Comparison of ENCODE assay signal across 8 cellular contexts in genomic region chr3:48429416-48430358, GRCh38. TPM values are rescaled to one million over a fixed set of nuclear protein-coding genes. Genes with fewer than 3 reads are reported as not detected.
DNase-seq lines count a peak whose midpoint lies in the region; ATAC-seq, FAIRE-seq and TF ChIP-seq lines count a peak whose summit lies in the region.

A gene with protein sequence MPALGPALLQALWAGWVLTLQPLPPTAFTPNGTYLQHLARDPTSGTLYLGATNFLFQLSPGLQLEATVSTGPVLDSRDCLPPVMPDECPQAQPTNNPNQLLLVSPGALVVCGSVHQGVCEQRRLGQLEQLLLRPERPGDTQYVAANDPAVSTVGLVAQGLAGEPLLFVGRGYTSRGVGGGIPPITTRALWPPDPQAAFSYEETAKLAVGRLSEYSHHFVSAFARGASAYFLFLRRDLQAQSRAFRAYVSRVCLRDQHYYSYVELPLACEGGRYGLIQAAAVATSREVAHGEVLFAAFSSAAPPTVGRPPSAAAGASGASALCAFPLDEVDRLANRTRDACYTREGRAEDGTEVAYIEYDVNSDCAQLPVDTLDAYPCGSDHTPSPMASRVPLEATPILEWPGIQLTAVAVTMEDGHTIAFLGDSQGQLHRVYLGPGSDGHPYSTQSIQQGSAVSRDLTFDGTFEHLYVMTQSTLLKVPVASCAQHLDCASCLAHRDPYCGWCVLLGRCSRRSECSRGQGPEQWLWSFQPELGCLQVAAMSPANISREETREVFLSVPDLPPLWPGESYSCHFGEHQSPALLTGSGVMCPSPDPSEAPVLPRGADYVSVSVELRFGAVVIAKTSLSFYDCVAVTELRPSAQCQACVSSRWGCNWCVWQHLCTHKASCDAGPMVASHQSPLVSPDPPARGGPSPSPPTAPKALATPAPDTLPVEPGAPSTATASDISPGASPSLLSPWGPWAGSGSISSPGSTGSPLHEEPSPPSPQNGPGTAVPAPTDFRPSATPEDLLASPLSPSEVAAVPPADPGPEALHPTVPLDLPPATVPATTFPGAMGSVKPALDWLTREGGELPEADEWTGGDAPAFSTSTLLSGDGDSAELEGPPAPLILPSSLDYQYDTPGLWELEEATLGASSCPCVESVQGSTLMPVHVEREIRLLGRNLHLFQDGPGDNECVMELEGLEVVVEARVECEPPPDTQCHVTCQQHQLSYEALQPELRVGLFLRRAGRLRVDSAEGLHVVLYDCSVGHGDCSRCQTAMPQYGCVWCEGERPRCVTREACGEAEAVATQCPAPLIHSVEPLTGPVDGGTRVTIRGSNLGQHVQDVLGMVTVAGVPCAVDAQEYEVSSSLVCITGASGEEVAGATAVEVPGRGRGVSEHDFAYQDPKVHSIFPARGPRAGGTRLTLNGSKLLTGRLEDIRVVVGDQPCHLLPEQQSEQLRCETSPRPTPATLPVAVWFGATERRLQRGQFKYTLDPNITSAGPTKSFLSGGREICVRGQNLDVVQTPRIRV (N-terminal part only) (minus strand): TSS chr3:48430086. CDS start chr3:48424611, 5,475 bp downstream.

- DNase-seq in GM12864 (ENCODE audit: low read depth) (no peak), LHCN-M2 (ENCODE audit: low read depth) (no peak), T follicular helper cell (ENCODE audit: low read depth) (peak; percentile 64), anterior cingulate cortex (lab: John Stamatoyannopoulos, UW) (peak in 49 of 58 donors; percentile 32 to 84 (median 69)), left ventricle myocardium superior (peak; percentile 71), pons (ENCODE audit: low spot score) (peak; percentile 67), urothelium cell line (ENCODE audit: low spot score) (peak; percentile 85), NAMALWA (ENCODE audit: low spot score) (no peak)

- intact Hi-C loops in left ventricle myocardium superior (cut with micrococcal nuclease): loop anchor here (10.0 kb wide), 1 partner anchor 155 kb away; no protein-coding TSS in a partner anchor

- peak; percentile 74 for FAIRE-seq in urothelium cell line (lab: Jason Lieb, UNC)

- H3K4me3 ChIP-seq in GM12864 (ENCODE audit: low read depth, low read length): peak within 1 kb of the TSS; percentile 65

- ATAC-seq in left ventricle myocardium superior: peak; percentile 23

- TF ChIP-seq CTCF in GM12864 (IDR thresholded peaks at IDR 0.05; ENCODE audit: low read depth, low read length, missing control alignments): no peak

RNA-seq across cellular contexts. Expression of the gene that starts here (rescaled TPM):
- total RNA-seq in LHCN-M2 (2014; rRNA removed) (21.5 and 23.4 TPM in 2 replicates), left ventricle myocardium superior (50.8 TPM)
- polyA plus RNA-seq in LHCN-M2 (2012): 8.8 TPM

Comparison
In these comparisons a context has a peak if more than half of its experiments do, and no peak if none do; other contexts are left out.
1. DNase-seq: peak in T follicular helper cell (single experiment), anterior cingulate cortex (49 of 58), left ventricle myocardium superior (single experiment), pons (single experiment) and urothelium cell line (single experiment); none in GM12864 (single experiment), LHCN-M2 (single experiment) and NAMALWA (single experiment).